ENCODE assay signal across 7 cellular contexts in genomic region chr9:19229725-19230355, GRCh38. TPM values are rescaled to one million over a fixed set of nuclear protein-coding genes. Genes with fewer than 3 reads are reported as not detected.
DNase-seq lines count a peak whose midpoint lies in the region; ATAC-seq and TF ChIP-seq lines count a peak whose summit lies in the region.

No MANE protein-coding gene starts in this region.

- peak overlapping the region; percentile 89 for H3K4me2 ChIP-seq in Loucy (ENCODE audit: low read depth, low read length, poor library complexity, severe bottlenecking)

- H3K4me3 ChIP-seq in HEK293 (ENCODE audit: low read depth, low read length) (peak overlapping the region; percentile 92), Loucy (ENCODE audit: low read length, poor library complexity, severe bottlenecking) (peak overlapping the region; percentile 85)

- intact Hi-C loops in left colon (cut with DNase I, micrococcal nuclease), result loop anchor here in 1 of 2 donors (10.0 kb wide), 1 partner anchor 75 kb away; no protein-coding TSS in a partner anchor

- H3K9ac ChIP-seq in Loucy (ENCODE audit: low read depth, low read length, poor library complexity, severe bottlenecking), result peak overlapping the region; percentile 88

- no peaks in the 10 kb centered on the region for H3K27me3 ChIP-seq in Loucy (ENCODE audit: insufficient read depth, low read length, poor library complexity, severe bottlenecking)

- DNase-seq in GM13977 (ENCODE audit: low spot score) (peak; percentile 83), SKM-1 (lab: John Stamatoyannopoulos, UW; ENCODE audit: unreplicated experiment) (peak; percentile 42), left colon (peak; percentile 79 to 80)
- DNase-seq in central memory CD4-positive, alpha-beta T cell, result peak; percentile 60
- peak; percentile 28 to 37 for DNase-seq in stimulated activated CD8-positive, alpha-beta memory T cell treated with anti-CD3 and anti-CD28 coated beads, Interleukin-4, amount 100 ng/mL, for 4 hours (ENCODE audit: low read depth in 2 of 2, low spot score in 1 of 2)

- peak overlapping the region; percentile 96 for H3K27ac ChIP-seq in HEK293 (ENCODE audit: extremely low read depth, low read depth, low read length)

- H3K9me3 ChIP-seq in HEK293 (ENCODE audit: control insufficient read depth, insufficient read depth, low read depth, low read length) (no peaks in the 10 kb centered on the region), Loucy (ENCODE audit: insufficient read depth, low read depth, low read length) (no peaks in the 10 kb centered on the region)

- no peaks in the 10 kb centered on the region for H3K9me2 ChIP-seq in Loucy (replicated peaks; ENCODE audit: low read depth, low read length)

- POLR2A ChIA-PET in HEK293 (lab: Yijun Ruan, JAX), result interaction anchor here (0.5 to 2.0 kb wide), 16 partner anchors 9 to 1625 kb away, joined by 3 to 14 read pairs (median 4); partner anchors contain the start of genes RPS6 and RRAGA

- H4K20me1 ChIP-seq in Loucy (ENCODE audit: insufficient read depth, low read length, poor library complexity, severe bottlenecking), result peaks cover 28% of the 10 kb centered on the region

- peak overlapping the region; percentile 96 for H2AFZ ChIP-seq in Loucy (ENCODE audit: low read length)

- in situ Hi-C loops in GM13977 (cut with MboI; ENCODE audit: low pct_unique_long_range_greater_than_20kb, low sequenced_read_pairs, unreplicated experiment), result no loop called here

- no peaks in the 10 kb centered on the region for H3F3A ChIP-seq in Loucy (ENCODE audit: low read depth)

- H3K36me3 ChIP-seq in HEK293 (ENCODE audit: control insufficient read depth in 2 of 2, insufficient read depth in 1 of 2, low read length in 2 of 2) (no peaks in the 10 kb centered on the region; a peak in 1 of 3 replicates), Loucy (ENCODE audit: insufficient read depth, low read length) (no peaks in the 10 kb centered on the region)

- H3K79me2 ChIP-seq in Loucy (ENCODE audit: insufficient read depth, low read length), result peaks cover 49% of the 10 kb centered on the region

- ATAC-seq in left colon, result peak; percentile 68

- H3K4me1 ChIP-seq in HEK293 (ENCODE audit: control insufficient read depth, insufficient read depth, low read length) (peaks cover 9% of the 10 kb centered on the region; the same call in 1 of the 2 replicates), Loucy (ENCODE audit: insufficient read depth, low read length, poor library complexity, severe bottlenecking) (peaks cover 30% of the 10 kb centered on the region)

- CTCF ChIA-PET in HEK293 (lab: Yijun Ruan, JAX), result interaction anchor here (1.0 to 1.2 kb wide), 2 partner anchors 9 to 38 kb away, joined by 3 to 4 read pairs; no protein-coding TSS in a partner anchor

- TF ChIP-seq CTCF in GM13977 (IDR thresholded peaks at IDR 0.05; ENCODE audit: extremely low read depth, insufficient read depth, missing control alignments) (peak; percentile 1), HEK293 (tag by site-specific recombination; IDR thresholded peaks at IDR 0.05) (no peak), Loucy (conservative IDR thresholded peaks at IDR 0.05; ENCODE audit: low read length) (no peak)

TF ChIP-seq in HEK293, 187 proteins besides CTCF, POLR2A, EP300 and RAD21 (continues in another document):
- TF ChIP-seq, protein P1, sequence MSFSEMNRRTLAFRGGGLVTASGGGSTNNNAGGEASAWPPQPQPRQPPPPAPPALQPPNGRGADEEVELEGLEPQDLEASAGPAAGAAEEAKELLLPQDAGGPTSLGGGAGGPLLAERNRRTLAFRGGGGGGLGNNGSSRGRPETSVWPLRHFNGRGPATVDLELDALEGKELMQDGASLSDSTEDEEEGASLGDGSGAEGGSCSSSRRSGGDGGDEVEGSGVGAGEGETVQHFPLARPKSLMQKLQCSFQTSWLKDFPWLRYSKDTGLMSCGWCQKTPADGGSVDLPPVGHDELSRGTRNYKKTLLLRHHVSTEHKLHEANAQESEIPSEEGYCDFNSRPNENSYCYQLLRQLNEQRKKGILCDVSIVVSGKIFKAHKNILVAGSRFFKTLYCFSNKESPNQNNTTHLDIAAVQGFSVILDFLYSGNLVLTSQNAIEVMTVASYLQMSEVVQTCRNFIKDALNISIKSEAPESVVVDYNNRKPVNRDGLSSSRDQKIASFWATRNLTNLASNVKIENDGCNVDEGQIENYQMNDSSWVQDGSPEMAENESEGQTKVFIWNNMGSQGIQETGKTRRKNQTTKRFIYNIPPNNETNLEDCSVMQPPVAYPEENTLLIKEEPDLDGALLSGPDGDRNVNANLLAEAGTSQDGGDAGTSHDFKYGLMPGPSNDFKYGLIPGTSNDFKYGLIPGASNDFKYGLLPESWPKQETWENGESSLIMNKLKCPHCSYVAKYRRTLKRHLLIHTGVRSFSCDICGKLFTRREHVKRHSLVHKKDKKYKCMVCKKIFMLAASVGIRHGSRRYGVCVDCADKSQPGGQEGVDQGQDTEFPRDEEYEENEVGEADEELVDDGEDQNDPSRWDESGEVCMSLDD (tag by site-specific recombination; IDR thresholded peaks at IDR 0.05), result peak; percentile 67; the same call in 1 of the 2 replicates
- TF ChIP-seq ZBTB20 (tag by site-specific recombination; IDR thresholded peaks at IDR 0.05) (peak; percentile 67), ZNF623 (tag by site-specific recombination; IDR thresholded peaks at IDR 0.05) (no peak), ZNF18 (tag by site-specific recombination; IDR thresholded peaks at IDR 0.05) (peak; percentile 38; the same call in 1 of the 2 replicates), ZNF280C (tag by site-specific recombination; IDR thresholded peaks at IDR 0.05) (no peak), ZNF26 (tag by site-specific recombination; IDR thresholded peaks at IDR 0.05) (no peak), AEBP2 (tag by site-specific recombination; IDR thresholded peaks at IDR 0.05; ENCODE audit: borderline replicate concordance) (no peak)
- TF ChIP-seq, protein P2, sequence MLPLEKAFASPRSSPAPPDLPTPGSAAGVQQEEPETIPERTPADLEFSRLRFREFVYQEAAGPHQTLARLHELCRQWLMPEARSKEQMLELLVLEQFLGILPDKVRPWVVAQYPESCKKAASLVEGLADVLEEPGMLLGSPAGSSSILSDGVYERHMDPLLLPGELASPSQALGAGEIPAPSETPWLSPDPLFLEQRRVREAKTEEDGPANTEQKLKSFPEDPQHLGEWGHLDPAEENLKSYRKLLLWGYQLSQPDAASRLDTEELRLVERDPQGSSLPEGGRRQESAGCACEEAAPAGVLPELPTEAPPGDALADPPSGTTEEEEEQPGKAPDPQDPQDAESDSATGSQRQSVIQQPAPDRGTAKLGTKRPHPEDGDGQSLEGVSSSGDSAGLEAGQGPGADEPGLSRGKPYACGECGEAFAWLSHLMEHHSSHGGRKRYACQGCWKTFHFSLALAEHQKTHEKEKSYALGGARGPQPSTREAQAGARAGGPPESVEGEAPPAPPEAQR (tag by site-specific recombination; IDR thresholded peaks at IDR 0.05), result no peak

RNA-seq across cellular contexts. Expression of gene DENND4C, which starts 0.7 kb away (rescaled TPM):
- 10 to 100 TPM; 59.6 to 67.0 TPM for total RNA-seq in left colon

Comparison
In these comparisons a context has a peak if more than half of its experiments do, and no peak if none do; other contexts are left out.
1. Peak in every context shown above with its lines: DNase-seq, ATAC-seq, H3K4me3 ChIP-seq and H3K27ac ChIP-seq.
2. DNase-seq: peak in every context shown above with its lines; median percentile 83 in GM13977; 80 in left colon; 60 in central memory CD4-positive, alpha-beta T cell; 42 in SKM-1; 32 in stimulated activated CD8-positive, alpha-beta memory T cell treated with anti-CD3 and anti-CD28 coated beads, Interleukin-4, amount 100 ng/mL, for 4 hours.